9 cellular contexts compared by ENCODE assay signal in genomic region chr14:91129261-91129660, GRCh38.
"Had no signal": no experiment of that assay in that cellular context is flagged by ENCODE, and none has a peak within 500 bp of the region (broad histone marks: within the 10 kb centered on the region; RNA-seq: fewer than 3 reads in every experiment).

No MANE protein-coding gene starts in this region.

- H3K4me3 Mint-ChIP-seq: activated CD8-positive, alpha-beta T cell treated with anti-CD3 and anti-CD28 coated beads, Interleukin-2, amount 10 ng/mL, durations not matched to agents 7 days and 5 days had no signal

- H3K36me3 ChIP-seq: ovary had no signal

- H3K9me3 ChIP-seq: ascending aorta, esophagus squamous epithelium, ovary had no signal

- H3K27me3 ChIP-seq: ascending aorta, esophagus squamous epithelium, ovary had no signal

- H3K4me1 ChIP-seq: ascending aorta had no signal

- H3K27ac ChIP-seq: ascending aorta, ovary had no signal

- ATAC-seq: activated CD8-positive, alpha-beta T cell treated with anti-CD3 and anti-CD28 coated beads, Interleukin-2, amount 10 ng/mL, durations not matched to agents 7 days and 5 days had no signal

- H3K4me3 ChIP-seq: ascending aorta, esophagus squamous epithelium, ovary had no signal

- DNase-seq: activated CD4-positive, alpha-beta T cell treated with anti-CD3 and anti-CD28 coated beads for 48 hours; activated CD8-positive, alpha-beta T cell treated with anti-CD3 and anti-CD28 coated beads, Interleukin-2, amount 10 ng/mL, durations not matched to agents 7 days and 5 days; activated effector memory CD4-positive, alpha-beta T cell treated with Interleukin-2 at 50 U/mL for 16 hours; esophagus squamous epithelium; foreskin fibroblast; mesendoderm; ovary; T-helper 1 cell had no signal
